ENCODE assay signal across 12 cellular contexts in genomic region chr6:136592930-136593673, GRCh38. TPM values are rescaled to one million over a fixed set of nuclear protein-coding genes. Genes with fewer than 3 reads are reported as not detected.
DNase-seq lines count a peak whose midpoint lies in the region; ATAC-seq and TF ChIP-seq lines count a peak whose summit lies in the region.
"Had no signal": no experiment of that assay in that cellular context is flagged by ENCODE, and none has a peak within 500 bp of the region (broad histone marks: within the 10 kb centered on the region; RNA-seq: fewer than 3 reads in every experiment).

No MANE protein-coding gene starts in this region.

- no peak for ATAC-seq in GM23338
- peak in 1 of 2 donors; percentile 27 for ATAC-seq in activated naive CD4-positive, alpha-beta T cell treated with anti-CD3 and anti-CD28 coated beads, Interleukin-2, amount 50 U/mL, for 72 hours

- H3K36me3 ChIP-seq in GM23338 (ENCODE audit: insufficient read depth) (peaks cover 5% of the 10 kb centered on the region; the same call in 1 of the 2 replicates), vagina (peaks cover 0 to 20% of the 10 kb centered on the region in 2 donors)
- H3K36me3 ChIP-seq: ovary had no signal

- peaks cover 23% of the 10 kb centered on the region for H3K36me3 Mint-ChIP-seq in GM23338 (ENCODE audit: low read depth)
- H3K36me3 Mint-ChIP-seq in activated naive CD4-positive, alpha-beta T cell treated with anti-CD3 and anti-CD28 coated beads, Interleukin-2, amount 50 U/mL, for 72 hours: peaks cover 57 to 72% of the 10 kb centered on the region in 2 donors
- peaks cover 24 to 56% (median 28%) of the 10 kb centered on the region in 3 donors for H3K36me3 Mint-ChIP-seq in immature natural killer cell
- peaks cover 23% of the 10 kb centered on the region for H3K36me3 Mint-ChIP-seq in mesothelial cell of epicardium

- no peaks in the 10 kb centered on the region for H3K9me3 ChIP-seq in AG04450 (ENCODE audit: control insufficient read depth, insufficient read depth, low read length)
- H3K9me3 ChIP-seq in vagina: no peaks in the 10 kb centered on the region
- H3K9me3 ChIP-seq: ovary had no signal

- CTCF ChIA-PET in AG04450 (lab: Charles Lee) (interaction anchor here (0.7 to 2.2 kb wide), 3 partner anchors 51 to 199 kb away, joined by 4 to 8 read pairs (median 5); partner anchors contain the start of gene MAP3K5), RWPE1 (lab: Yijun Ruan, JAX) (interaction anchor here (0.7 to 1.7 kb wide), 3 partner anchors 11 to 199 kb away, joined by 3 to 4 read pairs (median 3); partner anchors contain the start of gene MAP3K5)

- H3K27ac Mint-ChIP-seq in GM23338 (peak overlapping the region; percentile 17; the same call in 1 of the 2 replicates), immature natural killer cell (peak overlapping the region; percentile 18 to 94 (median 81)), mesothelial cell of epicardium (no peak overlapping the region)
- H3K27ac Mint-ChIP-seq in activated naive CD4-positive, alpha-beta T cell treated with anti-CD3 and anti-CD28 coated beads, Interleukin-2, amount 50 U/mL, for 72 hours: peak overlapping the region; percentile 53 to 96

- intact Hi-C loops in vagina (cut with DNase I): no loop called here

- peak overlapping the region; percentile 93 for H3K27ac ChIP-seq in AG04450 (ENCODE audit: low read depth, low read length)
- H3K27ac ChIP-seq in GM23338 (ENCODE audit: low read depth): no peak overlapping the region; the same call in 1 of the 2 replicates
- H3K27ac ChIP-seq in RWPE1: no peak overlapping the region
- H3K27ac ChIP-seq in vagina: no peak overlapping the region
- H3K27ac ChIP-seq: ovary had no signal

- H2AFZ ChIP-seq in GM23338: no peak overlapping the region

- DNase-seq in AG04450 (ENCODE audit: low read depth, low spot score): no peak
- DNase-seq in GM23338 (ENCODE audit: low spot score): no peak
- no peak for DNase-seq in activated naive CD4-positive, alpha-beta T cell treated with anti-CD3 and anti-CD28 coated beads, Interleukin-2, amount 50 U/mL, for 72 hours (ENCODE audit: low spot score in 2 of 2)
- DNase-seq in immature natural killer cell: no peak
- no peak for DNase-seq in RWPE1 (ENCODE audit: low spot score)
- DNase-seq in mesothelial cell of epicardium (ENCODE audit: low spot score in 2 of 2, unreplicated experiment in 2 of 2): no peak
- no peak for DNase-seq in NCI-H1105 (lab: John Stamatoyannopoulos, UW)
- DNase-seq in vagina (ENCODE audit: extremely low spot score in 2 of 2): no peak
- DNase-seq: DMS153, NCI-H82, ovary had no signal

- TF ChIP-seq POLR2A in vagina (IDR thresholded peaks at IDR 0.05): no peak

- H3K9me3 Mint-ChIP-seq in GM23338 (peaks cover 15% of the 10 kb centered on the region; the same call in 2 of the 3 replicates), immature natural killer cell (no peaks in the 10 kb centered on the region), mesothelial cell of epicardium (peaks cover 5% of the 10 kb centered on the region)
- H3K9me3 Mint-ChIP-seq in activated naive CD4-positive, alpha-beta T cell treated with anti-CD3 and anti-CD28 coated beads, Interleukin-2, amount 50 U/mL, for 72 hours: peaks cover 3 to 13% of the 10 kb centered on the region in 2 donors

- peaks cover 6% of the 10 kb centered on the region for H3K27me3 Mint-ChIP-seq in GM23338 (ENCODE audit: insufficient read depth, low read depth, poor library complexity)
- H3K27me3 Mint-ChIP-seq in immature natural killer cell (ENCODE audit: low read depth in 3 of 3): peaks cover 0 to 4% (median 3%) of the 10 kb centered on the region in 3 donors
- no peaks in the 10 kb centered on the region for H3K27me3 Mint-ChIP-seq in mesothelial cell of epicardium (ENCODE audit: low read depth)
- H3K27me3 Mint-ChIP-seq: IgD-negative memory B cell had no signal

- no peaks in the 10 kb centered on the region for H4K20me1 ChIP-seq in GM23338 (replicated peaks; ENCODE audit: insufficient read depth)

- peaks cover 13% of the 10 kb centered on the region; the same call in 1 of the 2 replicates for H3F3A ChIP-seq in GM23338 (replicated peaks; ENCODE audit: low read depth)

- TF ChIP-seq CTCF in AG04450 (IDR thresholded peaks at IDR 0.05; ENCODE audit: low read depth, low read length) (no peak), GM23338 (conservative IDR thresholded peaks at IDR 0.05; ENCODE audit: low read depth in 2 of 2) (no peak), RWPE1 (conservative IDR thresholded peaks at IDR 0.05; ENCODE audit: low read depth) (no peak), mesothelial cell of epicardium (IDR thresholded peaks at IDR 0.05; ENCODE audit: unreplicated experiment) (no peak), vagina (IDR thresholded peaks at IDR 0.05) (no peak)

- no peak overlapping the region for H3K4me3 ChIP-seq in AG04450 (ENCODE audit: low read depth, low read length)
- no peak overlapping the region for H3K4me3 ChIP-seq in GM23338
- no peak overlapping the region for H3K4me3 ChIP-seq in vagina
- H3K4me3 ChIP-seq: ovary had no signal

- H3K4me2 ChIP-seq in GM23338: peak overlapping the region; percentile 12; the same call in 1 of the 2 replicates

- H3K4me1 Mint-ChIP-seq in GM23338 (peaks cover 52% of the 10 kb centered on the region), immature natural killer cell (peaks cover 23 to 25% of the 10 kb centered on the region in 2 donors), mesothelial cell of epicardium (no peaks in the 10 kb centered on the region)

- H3K27me3 ChIP-seq in AG04450 (ENCODE audit: control insufficient read depth, insufficient read depth, low read length) (no peaks in the 10 kb centered on the region), GM23338 (ENCODE audit: insufficient read depth) (no peaks in the 10 kb centered on the region), vagina (no peaks in the 10 kb centered on the region)
- H3K27me3 ChIP-seq: ovary had no signal

- H3K4me1 ChIP-seq in GM23338 (ENCODE audit: insufficient read depth) (peaks cover 45% of the 10 kb centered on the region), vagina (no peaks in the 10 kb centered on the region)

- no peaks in the 10 kb centered on the region for H3K79me2 ChIP-seq in GM23338 (replicated peaks; ENCODE audit: insufficient read depth)

- H3K4me3 Mint-ChIP-seq in GM23338 (no peak overlapping the region), immature natural killer cell (no peak overlapping the region), mesothelial cell of epicardium (no peak overlapping the region)

- H3K9me2 ChIP-seq in GM23338 (ENCODE audit: insufficient read depth): peaks cover 13% of the 10 kb centered on the region

- POLR2A ChIA-PET in AG04450 (lab: Yijun Ruan, JAX): interaction anchor here (0.5 to 2.2 kb wide), 6 partner anchors 17 to 303 kb away, joined by 3 to 14 read pairs (median 6); partner anchors contain the start of genes BCLAF1 and MAP3K5
- POLR2A ChIA-PET in RWPE1 (lab: Yijun Ruan, JAX; ENCODE audit: low non-redundant PET): no interaction called here

TF ChIP-seq in GM23338, 12 proteins besides CTCF, POLR2A, EP300 and RAD21 (continues in another document):
- TF ChIP-seq ZNF114 (CRISPR knock-in tag; IDR thresholded peaks at IDR 0.05): no peak

RNA-seq across cellular contexts. Expression of gene MAP7, which starts 42.9 kb away (rescaled TPM):
- 0.29 and 0.30 TPM in 2 replicates for polyA plus RNA-seq in AG04450 (2011; rRNA removed)
- 0.18 and 0.26 TPM in 2 replicates for polyA minus RNA-seq in AG04450 (2011; rRNA and poly(A)+ RNA removed)
- total RNA-seq in GM23338 (2014; rRNA removed; shearing (Covaris generic)): 47.8 and 49.2 TPM in 2 replicates
- polyA plus RNA-seq in GM23338 (2016; fragmentation: Nextera tagmentation; extraction: Ambion mirVana): 43.2 and 44.7 TPM in 2 replicates
- total RNA-seq in activated naive CD4-positive, alpha-beta T cell treated with anti-CD3 and anti-CD28 coated beads, Interleukin-2, amount 50 U/mL, for 72 hours: 1 to 10 TPM; 1.3 to 2.7 TPM
- under 1 TPM in 2 of 3 donors, not detected in 1; 0.07 to 0.41 TPM for polyA plus RNA-seq in immature natural killer cell
- 15.1 to 15.5 TPM (median 15.5 TPM) in 3 replicates for total RNA-seq in mesothelial cell of epicardium
- 9.3 TPM for total RNA-seq in vagina
